Comparison of ENCODE assay signal across 17 cellular contexts in the genomic region with DNA sequence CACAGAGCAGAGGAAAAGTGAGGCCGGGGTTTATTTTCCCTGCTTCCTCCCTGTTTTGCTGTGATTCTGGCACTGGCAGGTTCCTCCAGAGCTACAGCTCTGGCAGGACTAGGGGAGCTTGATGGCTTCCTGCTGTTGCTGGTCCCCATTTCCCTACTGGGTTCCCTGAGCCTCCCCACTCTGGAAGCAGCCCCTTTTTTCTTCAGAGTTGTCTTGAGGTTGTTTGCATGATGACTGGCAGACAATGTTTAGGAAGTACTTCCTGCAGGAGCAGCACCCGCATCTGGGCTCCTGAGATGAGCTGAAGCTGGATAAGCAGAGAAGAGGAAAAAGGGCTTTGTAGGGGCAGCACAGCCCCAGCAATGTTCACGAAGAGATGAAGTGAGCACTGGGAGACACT.
A peak's percentile ranks its signal among the peaks of the same experiment; 100 is the strongest.
DNase-seq lines count a peak whose midpoint lies in the region; ATAC-seq, FAIRE-seq and TF ChIP-seq lines count a peak whose summit lies in the region.
"Had no signal": no experiment of that assay in that cellular context is flagged by ENCODE, and none has a peak within 500 bp of the region (broad histone marks: within the 10 kb centered on the region; RNA-seq: fewer than 3 reads in every experiment).

No MANE protein-coding gene starts in this region.

- H4K20me1 ChIP-seq in OCI-LY7 (ENCODE audit: insufficient read depth, low read length), result no peaks in the 10 kb centered on the region

- ATAC-seq in pancreas, result no peak
- ATAC-seq: GM23338 had no signal

- TF ChIP-seq EP300 in esophagus muscularis mucosa (IDR thresholded peaks at IDR 0.05), result no peak

- H4K91ac ChIP-seq in neuronal stem cell (ENCODE audit: low read depth, low read length, poor library complexity), result no peak overlapping the region

- no peak overlapping the region for H2BK5ac ChIP-seq in neuronal stem cell (ENCODE audit: low read length)

- H2BK15ac ChIP-seq in neuronal stem cell (ENCODE audit: low read length), result no peak overlapping the region

- H3K9me3 Mint-ChIP-seq in glutamatergic neuron (ENCODE audit: unreplicated experiment), result peaks cover 7% of the 10 kb centered on the region

- H3K4me1 Mint-ChIP-seq in glutamatergic neuron (ENCODE audit: low read depth, unreplicated experiment), result peaks cover 20% of the 10 kb centered on the region
- H3K4me1 Mint-ChIP-seq: CD4-positive, CD25-positive, alpha-beta regulatory T cell had no signal

- H3K18ac ChIP-seq in neuronal stem cell (ENCODE audit: low read length), result no peak overlapping the region

- 66% methylated on average over 3 of the region's 3 CpGs for WGBS in esophagus muscularis mucosa
- no CpG with 5 or more reads among the region's 3 CpGs for WGBS in neuronal stem cell (ENCODE audit: extremely low coverage in 2 of 2, insufficient read length in 2 of 2, insufficient replicate concordance in 1 of 2), 2 donors
- 65 to 86% methylated on average over 3 of the region's 3 CpGs for WGBS in pancreas, 2 donors

- DNase-seq in AG04450 (ENCODE audit: low read depth, low spot score) (no peak), OCI-LY7 (ENCODE audit: low spot score) (no peak), esophagus muscularis mucosa (ENCODE audit: extremely low spot score) (peak; percentile 55), neuronal stem cell (ENCODE audit: low spot score) (no peak), glutamatergic neuron (no peak), pancreas (no peak), ACHN (no peak)
- DNase-seq in activated CD8-positive, alpha-beta memory T cell treated with anti-CD3 and anti-CD28 coated beads, Interleukin-2, amount 50 U/mL, for 4 hours, result no peak
- DNase-seq: 8988T; CD4-positive, CD25-positive, alpha-beta regulatory T cell; DMS79 treated with DMSO at 0.1 percent for 48 hours; Kasumi-1; NCI-H1694 treated with DMSO at 0.1 percent for 48 hours; NCI-H2081 treated with DMSO at 0.1 percent for 48 hours; NCI-H2171 treated with DMSO at 0.1 percent for 48 hours; NCI-H524 treated with DMSO at 0.1 percent for 48 hours had no signal

- no peak for TF ChIP-seq POLR2A in esophagus muscularis mucosa (IDR thresholded peaks at IDR 0.05; ENCODE audit: low read depth)

- H3K79me2 ChIP-seq in OCI-LY7 (ENCODE audit: insufficient read depth, low read depth, low read length), result no peaks in the 10 kb centered on the region

- intact Hi-C loops in OCI-LY7 (cut with micrococcal nuclease; ENCODE audit: unreplicated experiment), result no loop called here
- intact Hi-C loops in esophagus muscularis mucosa (cut with DNase I), result no loop called here
- intact Hi-C loops in pancreas (cut with DNase I), result no loop called here

- H4K8ac ChIP-seq in neuronal stem cell (ENCODE audit: low read depth, low read length), result no peak overlapping the region

- H3K36me3 Mint-ChIP-seq in glutamatergic neuron (ENCODE audit: unreplicated experiment), result peaks cover 4% of the 10 kb centered on the region

- no peak overlapping the region for H3K4me2 ChIP-seq in OCI-LY7 (ENCODE audit: low read length)
- no peak overlapping the region for H3K4me2 ChIP-seq in neuronal stem cell (ENCODE audit: insufficient read depth, low read length, poor library complexity, severe bottlenecking)
- H3K4me2 ChIP-seq: GM23338 had no signal

- H3K27ac Mint-ChIP-seq in glutamatergic neuron (ENCODE audit: unreplicated experiment), result no peak overlapping the region
- H3K27ac Mint-ChIP-seq: CD4-positive, CD25-positive, alpha-beta regulatory T cell; GM23338 had no signal

- no peak overlapping the region for H3K9ac ChIP-seq in neuronal stem cell (ENCODE audit: low read depth, low read length, poor library complexity)

- H3K27me3 ChIP-seq in AG04450 (ENCODE audit: control insufficient read depth, insufficient read depth, low read length), result no peaks in the 10 kb centered on the region
- no peaks in the 10 kb centered on the region for H3K27me3 ChIP-seq in esophagus muscularis mucosa
- H3K27me3 ChIP-seq in neuronal stem cell (ENCODE audit: control insufficient read depth in 3 of 3, insufficient read depth in 3 of 3, low read depth in 1 of 3, low read length in 3 of 3), result no peaks in the 10 kb centered on the region
- H3K27me3 ChIP-seq in pancreas, result no peaks in the 10 kb centered on the region

- H3K23ac ChIP-seq in neuronal stem cell (ENCODE audit: low read depth, low read length, poor library complexity), result peak overlapping the region; percentile 49

- no peaks in the 10 kb centered on the region for H3K79me1 ChIP-seq in neuronal stem cell (ENCODE audit: low read depth, low read length)

- no peak overlapping the region for H2BK12ac ChIP-seq in neuronal stem cell (ENCODE audit: low read length)

- no peak for FAIRE-seq in pancreas (lab: Jason Lieb, UNC)

- POLR2A ChIA-PET in AG04450 (lab: Yijun Ruan, JAX), result no interaction called here
- POLR2A ChIA-PET in OCI-LY7 (lab: Charles Lee), result no interaction called here

- no peak overlapping the region for H3K4me3 Mint-ChIP-seq in glutamatergic neuron (ENCODE audit: unreplicated experiment)
- H3K4me3 Mint-ChIP-seq: CD4-positive, CD25-positive, alpha-beta regulatory T cell; GM23338 had no signal

- BruUV-seq in OCI-LY7 (replicated peaks; lab: Mats Ljungman, UMichigan), result no TSS peak

- H3K4me1 ChIP-seq in OCI-LY7 (ENCODE audit: insufficient read depth, low read length, poor library complexity, severe bottlenecking), result peaks cover 14% of the 10 kb centered on the region
- H3K4me1 ChIP-seq in esophagus muscularis mucosa, result peaks cover 27 to 52% (median 37%) of the 10 kb centered on the region in 4 donors
- H3K4me1 ChIP-seq in neuronal stem cell (ENCODE audit: control insufficient read depth in 2 of 2, insufficient read depth in 1 of 2, low read depth in 1 of 2, low read length in 2 of 2), result peaks cover 17 to 24% of the 10 kb centered on the region in 2 donors
- H3K4me1 ChIP-seq in pancreas, result peaks cover 0 to 2% (median 0%) of the 10 kb centered on the region in 3 donors

- no peak overlapping the region for H3K4ac ChIP-seq in neuronal stem cell (ENCODE audit: low read length)

- H3K27ac ChIP-seq in AG04450 (ENCODE audit: low read depth, low read length) (peak overlapping the region; percentile 24), OCI-LY7 (ENCODE audit: low read depth, low read length, poor library complexity, severe bottlenecking) (no peak overlapping the region), esophagus muscularis mucosa (replicated peaks in 1 of 4) (peak overlapping the region in 2 of 4 donors; percentile 40 to 44), neuronal stem cell (replicated peaks; ENCODE audit: low read length) (no peak overlapping the region), pancreas (no peak overlapping the region)

- H2AK5ac ChIP-seq in neuronal stem cell (ENCODE audit: low read depth, low read length), result no peak overlapping the region

- peaks cover 3% of the 10 kb centered on the region for H3K27me3 Mint-ChIP-seq in glutamatergic neuron (ENCODE audit: unreplicated experiment)
- H3K27me3 Mint-ChIP-seq: CD4-positive, CD25-positive, alpha-beta regulatory T cell had no signal

- H2BK120ac ChIP-seq in neuronal stem cell (ENCODE audit: low read depth, low read length), result no peak overlapping the region

- TF ChIP-seq CTCF in AG04450 (IDR thresholded peaks at IDR 0.05; ENCODE audit: low read depth, low read length) (no peak), OCI-LY7 (conservative IDR thresholded peaks at IDR 0.05; ENCODE audit: low read length) (no peak), esophagus muscularis mucosa (IDR thresholded peaks at IDR 0.05) (no peak), glutamatergic neuron (IDR thresholded peaks at IDR 0.05; ENCODE audit: partially characterized antibody, unreplicated experiment) (no peak), pancreas (IDR thresholded peaks at IDR 0.05) (no peak)

- H3K14ac ChIP-seq in neuronal stem cell (ENCODE audit: low read length), result no peak overlapping the region

- H3K4me3 ChIP-seq in AG04450 (ENCODE audit: low read depth, low read length) (no peak overlapping the region), OCI-LY7 (ENCODE audit: low read depth, low read length, poor library complexity, severe bottlenecking) (no peak overlapping the region), esophagus muscularis mucosa (no peak overlapping the region), neuronal stem cell (ENCODE audit: low read length in 2 of 2) (no peak overlapping the region), pancreas (no peak overlapping the region)
- H3K4me3 ChIP-seq: GM23338 had no signal

- H3K36me3 ChIP-seq in OCI-LY7 (ENCODE audit: insufficient read depth, low read length) (no peaks in the 10 kb centered on the region), esophagus muscularis mucosa (no peaks in the 10 kb centered on the region), neuronal stem cell (replicated peaks in 1 of 2; ENCODE audit: control insufficient read depth in 2 of 2, insufficient read depth in 2 of 2, low read length in 2 of 2) (no peaks in the 10 kb centered on the region), pancreas (no peaks in the 10 kb centered on the region)

- in situ Hi-C loops in ACHN (cut with HindIII; ENCODE audit: low pct_ligation_motif_present, low pct_unique_long_range_greater_than_20kb, low sequenced_read_pairs), result no loop called here

- peaks cover 7% of the 10 kb centered on the region; the same call in 1 of the 2 replicates for H3K9me3 ChIP-seq in AG04450 (ENCODE audit: control insufficient read depth, insufficient read depth, low read length)
- 0 out of 2 replicates have a peak, but pooled peaks cover 10% of the 10 kb centered on the region for H3K9me3 ChIP-seq in OCI-LY7 (ENCODE audit: low read length)
- no peaks in the 10 kb centered on the region for H3K9me3 ChIP-seq in esophagus muscularis mucosa
- peaks cover 0 to 4% of the 10 kb centered on the region in 2 donors for H3K9me3 ChIP-seq in neuronal stem cell (replicated peaks in 1 of 2; ENCODE audit: control insufficient read depth in 2 of 2, insufficient read depth in 1 of 2, low read depth in 1 of 2, low read length in 2 of 2)
- H3K9me3 ChIP-seq in pancreas, result no peaks in the 10 kb centered on the region

- H2AFZ ChIP-seq in OCI-LY7 (ENCODE audit: low read length) (peak overlapping the region; percentile 26), neuronal stem cell (ENCODE audit: low read length) (no peak overlapping the region)

- no peaks in the 10 kb centered on the region for H3K9me2 ChIP-seq in OCI-LY7 (ENCODE audit: insufficient read depth, low read length)

- CTCF ChIA-PET in AG04450 (lab: Charles Lee), result interaction anchor here (0.8 kb wide), 1 partner anchor 451 kb away, joined by 3 read pairs; no protein-coding TSS in a partner anchor
- CTCF ChIA-PET in OCI-LY7 (lab: Charles Lee; ENCODE audit: unreplicated experiment), result no interaction called here
